In the genomic region with DNA sequence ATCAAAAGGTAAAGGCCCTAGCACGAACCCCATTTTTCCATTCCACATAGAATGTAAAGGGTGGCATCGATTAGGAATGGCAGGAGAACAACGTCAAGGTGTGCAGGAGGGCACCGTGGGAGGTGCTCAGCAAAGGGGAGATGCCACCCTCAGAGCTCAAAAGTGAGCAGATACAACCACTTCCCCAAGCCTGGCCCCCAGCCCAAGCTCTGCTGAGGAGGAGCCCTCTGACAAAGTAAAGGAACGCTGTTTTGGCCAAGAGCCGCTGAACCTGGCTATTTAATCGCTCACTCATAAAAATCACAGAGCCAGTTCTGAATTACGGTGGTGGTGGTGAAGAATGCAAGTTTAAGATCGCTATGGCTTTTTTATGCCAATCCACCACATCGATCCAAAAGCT, we compare ENCODE assay signal across 8 cellular contexts. TPM values are rescaled to one million over a fixed set of nuclear protein-coding genes. Genes with fewer than 3 reads are reported as not detected.
DNase-seq lines count a peak whose midpoint lies in the region; ATAC-seq and TF ChIP-seq lines count a peak whose summit lies in the region.

No MANE protein-coding gene starts in this region.

- 24% methylated on average over 10 of the region's 10 CpGs for WGBS in suprapubic skin

- no peak for TF ChIP-seq EP300 in suprapubic skin (IDR thresholded peaks at IDR 0.05)

- intact Hi-C loops in activated T-helper 2 cell treated with anti-CD3 and anti-CD28 coated beads, Interferon-gamma antibody, Interleukin-2, Interleukin-4, amounts not matched to agents 10 μg/mL and 5 μg/mL and 100 μg/mL, durations not matched to agents 14 hours and 24 hours and 36 hours (cut with micrococcal nuclease), result loop anchor here (2.0 kb wide), 1 partner anchor 48 kb away; no protein-coding TSS in a partner anchor

- peaks cover 15% of the 10 kb centered on the region for H3K4me1 ChIP-seq in suprapubic skin

- no peak for ATAC-seq in GM18873 (IDR thresholded peaks at IDR 0.05; ENCODE audit: low FRiP score, unreplicated experiment)

- DNase-seq in T-helper 1 cell, result no peak
- DNase-seq in activated T-helper 2 cell treated with anti-CD3 and anti-CD28 coated beads, Interferon-gamma antibody, Interleukin-2, Interleukin-4, amounts not matched to agents 10 μg/mL and 5 μg/mL and 100 μg/mL, durations not matched to agents 14 hours and 24 hours and 36 hours (ENCODE audit: low spot score), result no peak
- no peak for DNase-seq in immature natural killer cell
- DNase-seq in suprapubic skin (ENCODE audit: low spot score in 2 of 2), result no peak
- DNase-seq in stimulated activated CD4-positive, alpha-beta T cell treated with anti-CD3 and anti-CD28 coated beads, Interleukin-1b, Interleukin-23, amount 100 ng/mL, for 48 hours, result no peak
- no peak for DNase-seq in SIG-M5 treated with dmso at 0.1 percent for 504 hours (lab: John Stamatoyannopoulos, UW; ENCODE audit: unreplicated experiment)

- H3K36me3 ChIP-seq in suprapubic skin, result no peaks in the 10 kb centered on the region

- H3K4me3 Mint-ChIP-seq in T-helper 1 cell treated with Interleukin-12 subunit alpha and Interleukin-12 subunit beta and Interleukin-4 antibody, amounts not matched to agents 30 μg/mL and 1 μg/mL, for 36 hours, result peak overlapping the region; percentile 90
- H3K4me3 Mint-ChIP-seq in activated T-helper 2 cell treated with anti-CD3 and anti-CD28 coated beads, Interferon-gamma antibody, Interleukin-2, Interleukin-4, amounts not matched to agents 10 μg/mL and 5 μg/mL and 100 μg/mL, durations not matched to agents 14 hours and 24 hours and 36 hours (ENCODE audit: low read depth), result peak overlapping the region; percentile 92
- H3K4me3 Mint-ChIP-seq in immature natural killer cell, result peak overlapping the region; percentile 93 to 100 (median 95)

- peak overlapping the region; percentile 92 for H3K27ac Mint-ChIP-seq in T-helper 1 cell treated with Interleukin-12 subunit alpha and Interleukin-12 subunit beta and Interleukin-4 antibody, amounts not matched to agents 30 μg/mL and 1 μg/mL, for 36 hours
- peak overlapping the region; percentile 96 for H3K27ac Mint-ChIP-seq in activated T-helper 2 cell treated with anti-CD3 and anti-CD28 coated beads, Interferon-gamma antibody, Interleukin-2, Interleukin-4, amounts not matched to agents 10 μg/mL and 5 μg/mL and 100 μg/mL, durations not matched to agents 14 hours and 24 hours and 36 hours
- peak overlapping the region; percentile 91 to 99 (median 96) for H3K27ac Mint-ChIP-seq in immature natural killer cell

- TF ChIP-seq POLR2A in suprapubic skin (IDR thresholded peaks at IDR 0.05), result no peak

- H3K4me3 ChIP-seq in suprapubic skin, result peak overlapping the region; percentile 84

- H3K36me3 Mint-ChIP-seq in T-helper 1 cell treated with Interleukin-12 subunit alpha and Interleukin-12 subunit beta and Interleukin-4 antibody, amounts not matched to agents 30 μg/mL and 1 μg/mL, for 36 hours (ENCODE audit: low read depth), result peaks cover 5% of the 10 kb centered on the region
- H3K36me3 Mint-ChIP-seq in activated T-helper 2 cell treated with anti-CD3 and anti-CD28 coated beads, Interferon-gamma antibody, Interleukin-2, Interleukin-4, amounts not matched to agents 10 μg/mL and 5 μg/mL and 100 μg/mL, durations not matched to agents 14 hours and 24 hours and 36 hours (ENCODE audit: low read depth), result peaks cover 6% of the 10 kb centered on the region
- H3K36me3 Mint-ChIP-seq in immature natural killer cell, result no peaks in the 10 kb centered on the region

- TF ChIP-seq CTCF in suprapubic skin (IDR thresholded peaks at IDR 0.05), result no peak

- H3K9me3 ChIP-seq in suprapubic skin, result no peaks in the 10 kb centered on the region

- H3K27me3 Mint-ChIP-seq in T-helper 1 cell treated with Interleukin-12 subunit alpha and Interleukin-12 subunit beta and Interleukin-4 antibody, amounts not matched to agents 30 μg/mL and 1 μg/mL, for 36 hours (ENCODE audit: low read depth), result no peaks in the 10 kb centered on the region
- no peaks in the 10 kb centered on the region for H3K27me3 Mint-ChIP-seq in activated T-helper 2 cell treated with anti-CD3 and anti-CD28 coated beads, Interferon-gamma antibody, Interleukin-2, Interleukin-4, amounts not matched to agents 10 μg/mL and 5 μg/mL and 100 μg/mL, durations not matched to agents 14 hours and 24 hours and 36 hours (ENCODE audit: low read depth)
- H3K27me3 Mint-ChIP-seq in immature natural killer cell (ENCODE audit: low read depth in 3 of 3), result peaks cover 4 to 9% (median 5%) of the 10 kb centered on the region in 3 donors

- H3K27ac ChIP-seq in suprapubic skin, result peak overlapping the region; percentile 88

- no peaks in the 10 kb centered on the region for H3K27me3 ChIP-seq in suprapubic skin

- H3K4me1 Mint-ChIP-seq in T-helper 1 cell treated with Interleukin-12 subunit alpha and Interleukin-12 subunit beta and Interleukin-4 antibody, amounts not matched to agents 30 μg/mL and 1 μg/mL, for 36 hours (ENCODE audit: low read depth), result peaks cover 31% of the 10 kb centered on the region
- H3K4me1 Mint-ChIP-seq in activated T-helper 2 cell treated with anti-CD3 and anti-CD28 coated beads, Interferon-gamma antibody, Interleukin-2, Interleukin-4, amounts not matched to agents 10 μg/mL and 5 μg/mL and 100 μg/mL, durations not matched to agents 14 hours and 24 hours and 36 hours (ENCODE audit: low read depth), result peaks cover 34% of the 10 kb centered on the region
- H3K4me1 Mint-ChIP-seq in immature natural killer cell, result peaks cover 21 to 27% of the 10 kb centered on the region in 2 donors

- H3K9me3 Mint-ChIP-seq in T-helper 1 cell treated with Interleukin-12 subunit alpha and Interleukin-12 subunit beta and Interleukin-4 antibody, amounts not matched to agents 30 μg/mL and 1 μg/mL, for 36 hours, result peaks cover 3% of the 10 kb centered on the region
- no peaks in the 10 kb centered on the region for H3K9me3 Mint-ChIP-seq in activated T-helper 2 cell treated with anti-CD3 and anti-CD28 coated beads, Interferon-gamma antibody, Interleukin-2, Interleukin-4, amounts not matched to agents 10 μg/mL and 5 μg/mL and 100 μg/mL, durations not matched to agents 14 hours and 24 hours and 36 hours
- H3K9me3 Mint-ChIP-seq in immature natural killer cell, result no peaks in the 10 kb centered on the region

RNA-seq across cellular contexts. Expression of a gene that starts 12.4 kb away (rescaled TPM):
- total RNA-seq in activated T-helper 2 cell treated with anti-CD3 and anti-CD28 coated beads, Interferon-gamma antibody, Interleukin-2, Interleukin-4, amounts not matched to agents 10 μg/mL and 5 μg/mL and 100 μg/mL, durations not matched to agents 14 hours and 24 hours and 36 hours, result 25.8 and 27.4 TPM in 2 replicates
- polyA plus RNA-seq in immature natural killer cell, result 10 to 100 TPM; 19.0 to 23.6 (median 22.3) TPM
- total RNA-seq in suprapubic skin, result 10 to 100 TPM; 17.1 to 30.8 (median 24.9) TPM
